7 cellular contexts compared by ENCODE assay signal in the genomic region with DNA sequence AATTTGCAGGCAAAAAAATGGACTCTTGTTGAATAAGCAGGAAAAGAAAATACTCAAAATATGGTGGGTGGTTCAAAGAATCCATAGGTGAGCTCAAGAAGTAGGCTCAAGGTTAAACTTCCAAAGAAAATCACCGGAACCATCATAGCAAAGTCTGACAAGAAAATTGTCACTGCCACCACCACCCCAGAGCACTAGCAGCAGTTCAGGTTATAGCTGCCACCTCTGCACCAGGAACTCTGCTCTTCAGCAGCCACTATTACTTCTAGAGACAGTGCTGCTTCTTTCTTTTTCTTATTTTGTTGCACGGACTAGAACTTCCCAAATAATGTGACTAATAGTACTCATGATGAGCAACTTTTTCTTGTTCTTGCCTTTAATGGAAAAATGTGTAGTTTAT.
"Had no signal": no experiment of that assay in that cellular context is flagged by ENCODE, and none has a peak within 500 bp of the region (broad histone marks: within the 10 kb centered on the region; RNA-seq: fewer than 3 reads in every experiment).

No MANE protein-coding gene starts in this region.

- ATAC-seq: HepG2, K562 had no signal

- DNase-seq: IMR-90, KBM-7, KG1 had no signal

- H3K4me1 Mint-ChIP-seq: IgD-negative memory B cell had no signal

- H3K4me3 Mint-ChIP-seq: IgD-negative memory B cell had no signal

- H3K36me3 Mint-ChIP-seq: IgD-negative memory B cell had no signal

- H3K27me3 Mint-ChIP-seq: IgD-negative memory B cell had no signal

- H3K27ac ChIP-seq: HL-60 had no signal

- H3K4me3 ChIP-seq: K562 had no signal

- H3K27ac Mint-ChIP-seq: IgD-negative memory B cell had no signal
